1 cellular context compared by ENCODE assay signal in the genomic region with DNA sequence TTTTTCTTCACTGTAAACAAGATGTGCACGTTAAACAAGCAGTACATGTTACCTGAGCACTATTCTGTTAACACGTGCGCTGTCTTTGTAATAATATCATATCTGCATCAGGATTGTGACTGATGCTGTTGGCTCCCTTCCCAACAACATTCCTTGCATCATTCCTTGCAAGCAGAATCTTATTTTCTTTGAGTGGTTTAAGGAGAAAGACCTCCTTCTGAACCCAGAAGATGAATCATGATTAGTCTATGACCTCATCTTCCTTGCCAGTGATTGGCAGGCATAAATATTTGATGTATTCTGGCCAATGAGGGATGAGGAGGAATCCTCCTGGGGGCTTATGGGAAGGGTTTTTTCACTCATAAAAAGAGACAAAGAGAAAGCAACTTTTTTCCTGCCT.
TF ChIP-seq lines count a peak whose summit lies in the region.

No MANE protein-coding gene starts in this region.

TF ChIP-seq in K562, 482 proteins besides CTCF, POLR2A, EP300 and RAD21:
- TF ChIP-seq ATF7 (IDR thresholded peaks at IDR 0.05) (peak; percentile 63; the same call in 1 of the 2 replicates), HDAC6 (IDR thresholded peaks at IDR 0.05; ENCODE audit: low read depth, low read length) (no peak), SMARCC2 (IDR thresholded peaks at IDR 0.05; ENCODE audit: low read depth) (no peak), JUND (IDR thresholded peaks at IDR 0.05; ENCODE audit: borderline replicate concordance, low read depth, low read length) (0 out of 2 replicates have a peak, but pooled peaks have one; percentile 8), JUND (tag; IDR thresholded peaks at IDR 0.05; ENCODE audit: borderline replicate concordance, low read depth, low read length) (no peak)
- TF ChIP-seq, protein P1, sequence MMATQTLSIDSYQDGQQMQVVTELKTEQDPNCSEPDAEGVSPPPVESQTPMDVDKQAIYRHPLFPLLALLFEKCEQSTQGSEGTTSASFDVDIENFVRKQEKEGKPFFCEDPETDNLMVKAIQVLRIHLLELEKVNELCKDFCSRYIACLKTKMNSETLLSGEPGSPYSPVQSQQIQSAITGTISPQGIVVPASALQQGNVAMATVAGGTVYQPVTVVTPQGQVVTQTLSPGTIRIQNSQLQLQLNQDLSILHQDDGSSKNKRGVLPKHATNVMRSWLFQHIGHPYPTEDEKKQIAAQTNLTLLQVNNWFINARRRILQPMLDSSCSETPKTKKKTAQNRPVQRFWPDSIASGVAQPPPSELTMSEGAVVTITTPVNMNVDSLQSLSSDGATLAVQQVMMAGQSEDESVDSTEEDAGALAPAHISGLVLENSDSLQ (IDR thresholded peaks at IDR 0.05): peak; percentile 80
- TF ChIP-seq, protein P2, sequence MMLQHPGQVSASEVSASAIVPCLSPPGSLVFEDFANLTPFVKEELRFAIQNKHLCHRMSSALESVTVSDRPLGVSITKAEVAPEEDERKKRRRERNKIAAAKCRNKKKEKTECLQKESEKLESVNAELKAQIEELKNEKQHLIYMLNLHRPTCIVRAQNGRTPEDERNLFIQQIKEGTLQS (IDR thresholded peaks at IDR 0.05): peak; percentile 63
- TF ChIP-seq, protein P2 (CRISPR knock-in tag; conservative IDR thresholded peaks at IDR 0.05): no peak
